8 cellular contexts compared by ENCODE assay signal in the genomic region with DNA sequence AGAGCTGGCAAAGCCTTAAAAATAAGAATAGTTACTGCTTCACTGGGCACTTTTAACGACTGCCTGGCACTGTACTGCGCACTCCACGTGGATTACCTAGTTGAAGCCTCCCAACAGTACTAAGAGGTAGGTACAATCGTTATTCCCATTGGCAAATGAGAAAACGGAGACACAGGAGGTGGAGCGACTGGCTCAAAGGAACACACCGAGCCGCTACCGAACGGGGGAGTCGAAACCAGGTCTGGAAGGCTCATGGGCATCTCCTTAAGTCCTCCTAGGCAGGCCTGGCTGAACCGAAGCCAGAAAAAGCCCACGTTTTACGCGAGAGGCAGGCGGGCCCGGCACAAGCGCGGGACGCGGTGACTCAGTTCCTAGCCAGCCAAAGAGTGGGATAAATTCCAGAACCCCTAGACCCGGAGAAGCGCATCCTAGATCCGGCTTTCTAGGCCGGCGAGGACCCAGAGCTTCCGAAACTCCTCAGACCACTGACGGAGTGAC. TPM values are rescaled to one million over a fixed set of nuclear protein-coding genes. Genes with fewer than 3 reads are reported as not detected.
DNase-seq lines count a peak whose midpoint lies in the region; ATAC-seq and TF ChIP-seq lines count a peak whose summit lies in the region.

No MANE protein-coding gene starts in this region.

- ATAC-seq in lung (ENCODE audit: insufficient read depth, low FRiP score), result peak; percentile 38
- peak; percentile 14 to 25 for ATAC-seq in stimulated activated naive B cell treated with anti-CD40 and anti-IgM and Interleukin-4, amounts not matched to agents 10 μg/mL and 1 μg/mL and 100 μg/mL, for 72 hours (replicated peaks)
- ATAC-seq in GM18868 (IDR thresholded peaks at IDR 0.05; ENCODE audit: unreplicated experiment), result no peak

- peak overlapping the region; percentile 93 to 94 for H3K4me3 Mint-ChIP-seq in stimulated activated naive B cell treated with anti-CD40 and anti-IgM and Interleukin-4, amounts not matched to agents 10 μg/mL and 1 μg/mL and 100 μg/mL, for 72 hours

- peaks cover 24 to 49% of the 10 kb centered on the region in 2 donors for H3K4me1 Mint-ChIP-seq in stimulated activated naive B cell treated with anti-CD40 and anti-IgM and Interleukin-4, amounts not matched to agents 10 μg/mL and 1 μg/mL and 100 μg/mL, for 72 hours

- TF ChIP-seq CTCF in WI38 (IDR thresholded peaks at IDR 0.05; ENCODE audit: low read depth, low read length) (no peak), lung (IDR thresholded peaks at IDR 0.05; ENCODE audit: control extremely low read depth, extremely low read depth) (no peak)

- DNase-seq in NCI-H510A treated with DMSO at 0.1 percent for 48 hours (lab: John Stamatoyannopoulos, UW), result peak; percentile 15
- DNase-seq in NCI-H510A (lab: John Stamatoyannopoulos, UW), result no peak
- DNase-seq in HuH-7.5 (ENCODE audit: low spot score), result peak; percentile 69
- DNase-seq in lung (ENCODE audit: low spot score), result peak; percentile 51
- DNase-seq in stimulated activated naive B cell treated with anti-CD40 and anti-IgM and Interleukin-4, amounts not matched to agents 10 μg/mL and 1 μg/mL and 100 μg/mL, for 72 hours, result no peak

- peaks cover 13 to 39% of the 10 kb centered on the region in 2 donors for H3K36me3 ChIP-seq in duodenal mucosa (ENCODE audit: control insufficient read depth in 1 of 2, insufficient read depth in 2 of 2, low read length in 2 of 2)
- peaks cover 13 to 31% of the 10 kb centered on the region in 2 donors for H3K36me3 ChIP-seq in lung (ENCODE audit: control insufficient read depth in 2 of 2, insufficient read depth in 2 of 2, low read length in 2 of 2)

- peak overlapping the region; percentile 93 to 94 for H3K9ac ChIP-seq in duodenal mucosa (ENCODE audit: low read depth in 1 of 2, low read length in 2 of 2)

- H3K36me3 Mint-ChIP-seq in stimulated activated naive B cell treated with anti-CD40 and anti-IgM and Interleukin-4, amounts not matched to agents 10 μg/mL and 1 μg/mL and 100 μg/mL, for 72 hours, result peaks cover 32 to 37% of the 10 kb centered on the region in 2 donors

- no peaks in the 10 kb centered on the region for H3K9me3 Mint-ChIP-seq in stimulated activated naive B cell treated with anti-CD40 and anti-IgM and Interleukin-4, amounts not matched to agents 10 μg/mL and 1 μg/mL and 100 μg/mL, for 72 hours

- H3K27me3 ChIP-seq in duodenal mucosa (ENCODE audit: control insufficient read depth in 1 of 2, insufficient read depth in 2 of 2, low read length in 2 of 2) (no peaks in the 10 kb centered on the region), lung (ENCODE audit: control insufficient read depth, insufficient read depth) (no peaks in the 10 kb centered on the region)

- H3K4me3 ChIP-seq in WI38 (ENCODE audit: low read depth, low read length) (peak overlapping the region; percentile 93), duodenal mucosa (ENCODE audit: low read depth in 1 of 2, low read length in 2 of 2) (peak overlapping the region; percentile 91 to 96), lung (peak overlapping the region; percentile 92)

- H3K27ac ChIP-seq in duodenal mucosa (ENCODE audit: low read depth, low read length) (peak overlapping the region; percentile 99), lung (ENCODE audit: low read depth in 1 of 2, low read length in 1 of 2) (peak overlapping the region; percentile 97 to 98)

- no peaks in the 10 kb centered on the region for H3K27me3 Mint-ChIP-seq in stimulated activated naive B cell treated with anti-CD40 and anti-IgM and Interleukin-4, amounts not matched to agents 10 μg/mL and 1 μg/mL and 100 μg/mL, for 72 hours

- H3K4me1 ChIP-seq in duodenal mucosa (ENCODE audit: control insufficient read depth in 1 of 2, insufficient read depth in 2 of 2, low read length in 2 of 2), result peaks cover 27 to 34% of the 10 kb centered on the region in 2 donors
- H3K4me1 ChIP-seq in lung (ENCODE audit: control insufficient read depth in 2 of 2, insufficient read depth in 2 of 2, low read length in 2 of 2), result peaks cover 6 to 18% of the 10 kb centered on the region in 2 donors

- H3K27ac Mint-ChIP-seq in stimulated activated naive B cell treated with anti-CD40 and anti-IgM and Interleukin-4, amounts not matched to agents 10 μg/mL and 1 μg/mL and 100 μg/mL, for 72 hours, result peak overlapping the region; percentile 100

- WGBS in lung, 2 donors, result 0 to 1% methylated on average over 28 of the region's 28 CpGs

- no peaks in the 10 kb centered on the region for H3K9me3 ChIP-seq in duodenal mucosa (ENCODE audit: control insufficient read depth in 1 of 2, low read length in 2 of 2)
- H3K9me3 ChIP-seq in lung (ENCODE audit: control insufficient read depth in 2 of 2, insufficient read depth in 1 of 2, low read length in 1 of 2), result no peaks in the 10 kb centered on the region

RNA-seq across cellular contexts. Expression of a gene that starts 0.5 kb away (rescaled TPM):
- 10 to 100 TPM; 20.5 to 96.6 TPM for total RNA-seq in lung
- 100 to 1,000 TPM; 130 to 191 TPM for polyA plus RNA-seq in lung

RNA-seq across cellular contexts. Expression of a gene that starts 0.9 kb away (rescaled TPM):
- total RNA-seq in lung, result 100 to 1,000 TPM in 1 of 2 donors, 10 to 100 TPM in 1; 88.5 to 107 TPM
- polyA plus RNA-seq in lung, result 100 to 1,000 TPM; 124 to 185 TPM

RNA-seq across cellular contexts. Expression of a gene that starts 30.7 kb away (rescaled TPM):
- 1 to 10 TPM; 4.5 to 6.8 TPM for total RNA-seq in lung
- 1 to 10 TPM; 2.8 to 3.4 TPM for polyA plus RNA-seq in lung

RNA-seq across cellular contexts. Expression of a gene that starts 30.8 kb away (rescaled TPM):
- 10 to 100 TPM; 18.3 to 36.8 TPM for total RNA-seq in lung
- 10 to 100 TPM; 26.1 to 29.3 TPM for polyA plus RNA-seq in lung

RNA-seq across cellular contexts. Expression of a gene that starts 33.4 kb away (rescaled TPM):
- 100 to 1,000 TPM; 164 to 310 TPM for total RNA-seq in lung
- polyA plus RNA-seq in lung, result 100 to 1,000 TPM; 221 to 937 TPM

Comparison
In these comparisons a context has a peak if more than half of its experiments do, and no peak if none do; other contexts are left out.
1. DNase-seq: peak in NCI-H510A treated with DMSO at 0.1 percent for 48 hours (single experiment), HuH-7.5 (single experiment) and lung (single experiment); none in NCI-H510A (single experiment) and stimulated activated naive B cell treated with anti-CD40 and anti-IgM and Interleukin-4, amounts not matched to agents 10 μg/mL and 1 μg/mL and 100 μg/mL, for 72 hours (single experiment).
2. Peak in every context shown above with its lines, with median percentiles within 50 percentile points of each other: H3K4me3 ChIP-seq.